8 cellular contexts compared by ENCODE assay signal in genomic region chr18:44725300-44726096, GRCh38. TPM values are rescaled to one million over a fixed set of nuclear protein-coding genes. Genes with fewer than 3 reads are reported as not detected.
DNase-seq lines count a peak whose midpoint lies in the region; ATAC-seq, FAIRE-seq and TF ChIP-seq lines count a peak whose summit lies in the region.

No MANE protein-coding gene starts in this region.

- H3K9me3 ChIP-seq in CD4-positive, alpha-beta T cell (ENCODE audit: control insufficient read depth, low read length) = no peaks in the 10 kb centered on the region
- H3K9me3 ChIP-seq in skeletal muscle satellite cell (replicated peaks; ENCODE audit: low read length) = no peaks in the 10 kb centered on the region

- no peak for TF ChIP-seq CTCF in CD4-positive, alpha-beta T cell (IDR thresholded peaks at IDR 0.05)
- no peak for TF ChIP-seq CTCF in fibroblast of villous mesenchyme (IDR thresholded peaks at IDR 0.05; ENCODE audit: insufficient read depth, low read depth, low read length)

- H3K9me3 Mint-ChIP-seq in CD4-positive, alpha-beta T cell = no peaks in the 10 kb centered on the region

- POLR2A ChIA-PET in CD4-positive, alpha-beta T cell (lab: Charles Lee) = no interaction called here

- ATAC-seq in CD4-positive, alpha-beta T cell (ENCODE audit: poor library complexity) = peak; percentile 77
- ATAC-seq in GM21717 (IDR thresholded peaks at IDR 0.05; ENCODE audit: unreplicated experiment) = peak; percentile 54

- no peaks in the 10 kb centered on the region for H3K36me3 ChIP-seq in skeletal muscle satellite cell (ENCODE audit: insufficient read depth, low read length)

- CTCF ChIA-PET in CD4-positive, alpha-beta T cell (lab: Charles Lee) = no interaction called here

- H3K4me1 Mint-ChIP-seq in CD4-positive, alpha-beta T cell (ENCODE audit: low read depth) = peaks cover 54% of the 10 kb centered on the region

- H3K4me3 ChIP-seq in fibroblast of villous mesenchyme (ENCODE audit: low read depth, low read length) = no peak overlapping the region
- no peak overlapping the region for H3K4me3 ChIP-seq in skeletal muscle satellite cell (ENCODE audit: low read length)

- H3K27ac ChIP-seq in CD4-positive, alpha-beta T cell (ENCODE audit: low read depth, low read length) = no peak overlapping the region

- no peaks in the 10 kb centered on the region for H3K27me3 Mint-ChIP-seq in CD4-positive, alpha-beta T cell

- peaks cover 10% of the 10 kb centered on the region for H3K4me1 ChIP-seq in skeletal muscle satellite cell (ENCODE audit: control insufficient read depth, insufficient read depth, low read length)

- peak overlapping the region; percentile 52 for H3K27ac Mint-ChIP-seq in CD4-positive, alpha-beta T cell

- H3K4me3 Mint-ChIP-seq in CD4-positive, alpha-beta T cell = peak overlapping the region; percentile 39

- DNase-seq in CD4-positive, alpha-beta T cell = peak in 9 of 10 experiments; percentile 4 to 64 (median 34)
- DNase-seq in MV-4-11 (lab: John Stamatoyannopoulos, UW) (peak; percentile 95), activated T-cell treated with anti-CD3 and anti-CD28 coated beads for 48 hours (ENCODE audit: low read depth) (peak; percentile 60), fibroblast of villous mesenchyme (ENCODE audit: low read depth) (peak; percentile 78), ureter (ENCODE audit: low spot score) (no peak), frontal cortex (ENCODE audit: low spot score in 2 of 2) (no peak)

- H3K4me2 ChIP-seq in skeletal muscle satellite cell (ENCODE audit: low read length) = peak overlapping the region; percentile 57

- no peak overlapping the region for H3K9ac ChIP-seq in skeletal muscle satellite cell (ENCODE audit: low read depth, low read length)

- intact Hi-C loops in CD4-positive, alpha-beta T cell (cut with DNase I, micrococcal nuclease) = no loop called here

- no peak for FAIRE-seq in frontal cortex (lab: Jason Lieb, UNC)

- H3K27me3 ChIP-seq in CD4-positive, alpha-beta T cell (ENCODE audit: control insufficient read depth, insufficient read depth, low read length) = no peaks in the 10 kb centered on the region
- H3K27me3 ChIP-seq in skeletal muscle satellite cell (ENCODE audit: control insufficient read depth, insufficient read depth, low read length) = peaks cover 11% of the 10 kb centered on the region

- no peaks in the 10 kb centered on the region for H3K36me3 Mint-ChIP-seq in CD4-positive, alpha-beta T cell (ENCODE audit: low read depth)

RNA-seq across cellular contexts. Expression of gene SETBP1, which starts 44.8 kb away (rescaled TPM):
- under 1 TPM; 0.25 to 0.41 TPM for total RNA-seq in CD4-positive, alpha-beta T cell
- total RNA-seq in fibroblast of villous mesenchyme (2.6 and 2.9 TPM in 2 replicates), ureter (51.0 TPM), frontal cortex (34.2 TPM)
- 1.3 and 2.0 TPM in 2 replicates for total RNA-seq in skeletal muscle satellite cell (2012; rRNA removed)

Comparison
In these comparisons a context has a peak if more than half of its experiments do, and no peak if none do; other contexts are left out.
1. DNase-seq: peak in CD4-positive, alpha-beta T cell (9 of 10), MV-4-11 (single experiment), activated T-cell treated with anti-CD3 and anti-CD28 coated beads for 48 hours (single experiment) and fibroblast of villous mesenchyme (single experiment); none in ureter (single experiment) and frontal cortex (0 of 2).